ENCODE assay signal across 24 cellular contexts in the genomic region with DNA sequence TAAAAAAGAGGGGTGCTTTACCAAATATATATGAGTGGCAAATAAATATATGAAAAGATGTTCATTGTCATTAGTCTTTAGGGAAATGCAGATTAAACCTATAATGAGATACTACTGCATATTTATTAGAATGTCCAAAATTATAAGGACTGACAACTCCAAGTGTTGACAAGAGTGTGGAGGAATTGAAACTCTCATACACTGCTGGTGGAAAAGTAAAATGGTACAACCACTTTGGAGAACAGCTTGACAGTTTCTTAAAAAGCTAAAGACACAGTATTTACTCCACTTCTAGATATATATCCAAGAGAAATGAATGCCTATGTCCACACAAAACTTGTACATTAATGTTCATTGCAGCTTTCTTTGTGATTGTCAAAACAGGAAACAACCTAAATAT. TPM values are rescaled to one million over a fixed set of nuclear protein-coding genes. Genes with fewer than 3 reads are reported as not detected.
"Had no signal": no experiment of that assay in that cellular context is flagged by ENCODE, and none has a peak within 500 bp of the region (broad histone marks: within the 10 kb centered on the region; RNA-seq: fewer than 3 reads in every experiment).

No MANE protein-coding gene starts in this region.

- H3K27ac Mint-ChIP-seq: memory B cell; naive thymus-derived CD4-positive, alpha-beta T cell; progenitor cell of endocrine pancreas had no signal

- H3K9me3 ChIP-seq: lower lobe of right lung, stomach, thyroid gland, vagina had no signal

- ATAC-seq: effector memory CD8-positive, alpha-beta T cell; lower lobe of right lung; naive thymus-derived CD4-positive, alpha-beta T cell; sciatic nerve had no signal

- DNase-seq: cortex of kidney; effector memory CD8-positive, alpha-beta T cell; hypothalamus; left ventricle myocardium superior; lower lobe of right lung; midbrain; naive thymus-derived CD4-positive, alpha-beta T cell; stimulated activated CD4-positive, alpha-beta T cell treated with anti-CD3 and anti-CD28 coated beads, Interleukin-12 subunit alpha, Interleukin-12 subunit beta, amount 100 ng/mL, for 4 hours; stimulated activated CD4-positive, alpha-beta T cell treated with anti-CD3 and anti-CD28 coated beads, Interleukin-1b, Interleukin-23, amount 100 ng/mL, for 48 hours; stimulated activated CD4-positive, alpha-beta T cell treated with anti-CD3 and anti-CD28 coated beads, Interleukin-4, amount 100 ng/mL, for 1 hour; stimulated activated CD8-positive, alpha-beta memory T cell treated with anti-CD3 and anti-CD28 coated beads, Interleukin-4, amount 100 ng/mL, for 48 hours; stimulated activated naive CD4-positive, alpha-beta T cell; stomach; thyroid gland; trophoblast cell had no signal

- H3K4me3 ChIP-seq: lower lobe of right lung, smooth muscle cell, stomach, thyroid gland, vagina had no signal

- H3K27me3 ChIP-seq: stomach, thyroid gland, vagina had no signal

- H3K4me3 Mint-ChIP-seq: effector memory CD8-positive, alpha-beta T cell; memory B cell; naive thymus-derived CD4-positive, alpha-beta T cell had no signal

- H3K9me3 Mint-ChIP-seq: effector memory CD8-positive, alpha-beta T cell; memory B cell; naive thymus-derived CD4-positive, alpha-beta T cell had no signal

- H3K4me1 ChIP-seq: parathyroid adenoma, stomach, thyroid gland, vagina had no signal

- H3K9ac ChIP-seq: parathyroid adenoma had no signal

- H3K4me2 ChIP-seq: smooth muscle cell had no signal

- H3K27me3 Mint-ChIP-seq: effector memory CD8-positive, alpha-beta T cell; memory B cell had no signal

- H3K36me3 Mint-ChIP-seq: memory B cell; naive thymus-derived CD4-positive, alpha-beta T cell had no signal

- FAIRE-seq: endometrium, frontal cortex, keratinocyte had no signal

- H3K36me3 ChIP-seq: lower lobe of right lung, stomach, thyroid gland, vagina had no signal

- H3K79me2 ChIP-seq: parathyroid adenoma had no signal

- H2AFZ ChIP-seq: parathyroid adenoma had no signal

RNA-seq across cellular contexts. Expression of gene PLEK, which starts 50.4 kb away (rescaled TPM):
- polyA plus RNA-seq: smooth muscle cell had no signal
